8 cellular contexts compared by ENCODE assay signal in the genomic region with DNA sequence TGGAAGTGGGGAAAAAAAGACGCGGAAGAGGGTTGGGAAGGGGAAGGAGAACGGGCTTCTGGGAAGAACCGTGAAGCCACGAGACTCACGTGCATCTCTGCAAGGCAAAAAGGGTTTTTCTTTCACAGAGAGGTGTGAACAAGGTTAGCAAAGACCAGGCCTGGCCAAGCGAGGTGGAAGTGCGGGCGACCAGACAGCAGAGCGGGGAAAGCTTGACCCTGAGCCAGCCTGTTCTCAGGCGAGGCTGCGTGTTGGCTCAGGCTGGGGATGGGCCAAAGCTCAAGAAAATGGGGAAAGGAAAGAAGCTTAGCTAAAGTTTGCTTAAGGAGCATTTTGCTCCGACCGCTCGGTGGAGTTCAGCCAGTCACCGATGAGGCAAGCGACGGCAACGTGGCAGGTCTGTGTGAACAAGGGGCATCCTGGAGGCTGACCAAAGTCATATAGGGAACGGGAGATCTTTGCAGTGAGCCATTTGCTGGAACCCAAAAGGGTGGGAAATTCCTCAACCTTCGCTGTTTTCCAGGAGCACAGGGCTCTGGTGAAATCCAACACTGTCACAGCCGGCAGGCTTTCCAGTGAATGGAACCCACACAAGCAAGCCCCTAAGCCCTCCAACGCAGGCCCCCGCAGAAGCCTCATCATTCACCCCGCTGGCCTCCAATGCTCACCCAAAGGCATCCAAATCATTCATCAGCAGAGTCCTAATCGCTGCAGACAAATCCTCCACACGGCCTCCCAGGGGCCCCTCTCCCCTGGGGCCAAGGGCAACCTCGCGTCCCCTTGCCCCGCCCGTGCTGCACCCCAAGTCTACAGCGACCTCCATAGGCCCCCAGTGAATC. TPM values are rescaled to one million over a fixed set of nuclear protein-coding genes. Genes with fewer than 3 reads are reported as not detected.
DNase-seq lines count a peak whose midpoint lies in the region; ATAC-seq and TF ChIP-seq lines count a peak whose summit lies in the region.

No MANE protein-coding gene starts in this region.

- no peak for DNase-seq in Caco-2
- DNase-seq in SJCRH30: peak; percentile 53 to 69
- no peak for DNase-seq in effector memory CD4-positive, alpha-beta T cell
- DNase-seq in lung microvascular endothelial cell (ENCODE audit: low read depth in 2 of 2): peak; percentile 63 to 66
- DNase-seq in substantia nigra (lab: John Stamatoyannopoulos, UW): peak in 24 of 49 donors; percentile 14 to 55 (median 30)
- no peak for DNase-seq in SKM-1 treated with dmso at 0.1 percent for 144 hours (lab: John Stamatoyannopoulos, UW; ENCODE audit: unreplicated experiment)

- peaks cover 11% of the 10 kb centered on the region for H3K4me1 Mint-ChIP-seq in Caco-2 (ENCODE audit: low read depth, unreplicated experiment)

- H3K9me3 ChIP-seq in Caco-2: peaks cover 34% of the 10 kb centered on the region
- peaks cover 19% of the 10 kb centered on the region for H3K9me3 ChIP-seq in SJCRH30 (replicated peaks)
- no peaks in the 10 kb centered on the region for H3K9me3 ChIP-seq in effector memory CD4-positive, alpha-beta T cell (ENCODE audit: control insufficient read depth, low read length)

- H3K27ac Mint-ChIP-seq in Caco-2 (ENCODE audit: unreplicated experiment): peak overlapping the region; percentile 42

- intact Hi-C loops in Caco-2 (cut with micrococcal nuclease; ENCODE audit: unreplicated experiment): no loop called here

- H3K27me3 Mint-ChIP-seq in Caco-2 (ENCODE audit: insufficient read depth, unreplicated experiment): no peaks in the 10 kb centered on the region

- H3K4me3 ChIP-seq in Caco-2 (ENCODE audit: low read depth, low read length): peak overlapping the region; percentile 49
- peak overlapping the region; percentile 94 for H3K4me3 ChIP-seq in SJCRH30
- peak overlapping the region; percentile 83 for H3K4me3 ChIP-seq in effector memory CD4-positive, alpha-beta T cell (ENCODE audit: insufficient read depth, low read depth, low read length, poor library complexity, severe bottlenecking)

- peaks cover 20% of the 10 kb centered on the region for H3K9me3 Mint-ChIP-seq in Caco-2 (ENCODE audit: unreplicated experiment)

- CTCF ChIA-PET in Caco-2 (lab: Charles Lee): interaction anchor here (1.0 kb wide), 1 partner anchor 226 kb away, joined by 3 read pairs; the partner anchor contains the start of gene ZNF268

- no peaks in the 10 kb centered on the region for H3K36me3 ChIP-seq in Caco-2 (ENCODE audit: control insufficient read depth, insufficient read depth, low read length)
- no peaks in the 10 kb centered on the region; the same call in 1 of the 2 replicates for H3K36me3 ChIP-seq in SJCRH30
- no peaks in the 10 kb centered on the region for H3K36me3 ChIP-seq in effector memory CD4-positive, alpha-beta T cell (ENCODE audit: control insufficient read depth, insufficient read depth, low read length)

- H3K27ac ChIP-seq in SJCRH30 (peak overlapping the region; percentile 87), substantia nigra (ENCODE audit: low read depth, low read length, poor library complexity, severe bottlenecking) (peak overlapping the region; percentile 92)
- H3K27ac ChIP-seq in effector memory CD4-positive, alpha-beta T cell (ENCODE audit: insufficient read depth, low read length, poor library complexity, severe bottlenecking): peak overlapping the region; percentile 78

- H3K4me1 ChIP-seq in Caco-2: no peaks in the 10 kb centered on the region
- no peaks in the 10 kb centered on the region for H3K4me1 ChIP-seq in SJCRH30
- peaks cover 13% of the 10 kb centered on the region for H3K4me1 ChIP-seq in effector memory CD4-positive, alpha-beta T cell (ENCODE audit: control insufficient read depth, insufficient read depth, low read length, poor library complexity, severe bottlenecking)

- no peak for TF ChIP-seq CTCF in Caco-2 (IDR thresholded peaks at IDR 0.05; ENCODE audit: insufficient read depth in 1 of 2, low read depth in 1 of 2, low read length in 1 of 2, severe bottlenecking in 1 of 2, unreplicated experiment in 1 of 2)

- H3K36me3 Mint-ChIP-seq in Caco-2 (ENCODE audit: insufficient read depth, unreplicated experiment): peaks cover 37% of the 10 kb centered on the region

- H3K27me3 ChIP-seq in Caco-2 (replicated peaks; ENCODE audit: control insufficient read depth, insufficient read depth, low read length): no peaks in the 10 kb centered on the region
- H3K27me3 ChIP-seq in SJCRH30: no peaks in the 10 kb centered on the region
- H3K27me3 ChIP-seq in effector memory CD4-positive, alpha-beta T cell (replicated peaks; ENCODE audit: control insufficient read depth, insufficient read depth, low read length, poor library complexity, severe bottlenecking): no peaks in the 10 kb centered on the region

- BruUV-seq in Caco-2 (replicated peaks; lab: Mats Ljungman, UMichigan): TSS peak; percentile 57

- ATAC-seq in GM19328 (IDR thresholded peaks at IDR 0.05; ENCODE audit: unreplicated experiment): peak; percentile 15
- peak; percentile 21 for ATAC-seq in HG03469 (IDR thresholded peaks at IDR 0.05; ENCODE audit: unreplicated experiment)

- H3K4me3 Mint-ChIP-seq in Caco-2 (ENCODE audit: unreplicated experiment): peak overlapping the region; percentile 83

- POLR2A ChIA-PET in Caco-2 (lab: Charles Lee): interaction anchor here (0.9 kb wide), 1 partner anchor 125 kb away, joined by 6 read pairs; no protein-coding TSS in a partner anchor

RNA-seq across cellular contexts. Expression of gene ZNF605, which starts 0.8 kb away (rescaled TPM):
- total RNA-seq in Caco-2 (2022) (7.1 and 7.5 TPM in 2 replicates), lung microvascular endothelial cell (2.4 and 3.8 TPM in 2 replicates)
- 5.7 and 7.6 TPM in 2 replicates for total RNA-seq in SJCRH30 (2014; rRNA removed; shearing (Covaris generic))

RNA-seq across cellular contexts. Expression of gene ZNF26, which starts 30.9 kb away (rescaled TPM):
- 15.0 and 17.8 TPM in 2 replicates for total RNA-seq in Caco-2 (2022)
- total RNA-seq in SJCRH30 (2014; rRNA removed; shearing (Covaris generic)): 11.8 and 12.6 TPM in 2 replicates
- 4.6 and 9.9 TPM in 2 replicates for total RNA-seq in lung microvascular endothelial cell

Comparison
In these comparisons a context has a peak if more than half of its experiments do, and no peak if none do; other contexts are left out.
1. DNase-seq: peak in SJCRH30 (2 of 2) and lung microvascular endothelial cell (2 of 2); none in Caco-2 (0 of 2), effector memory CD4-positive, alpha-beta T cell (0 of 3) and SKM-1 treated with dmso at 0.1 percent for 144 hours (single experiment).
2. Peak in every context shown above with its lines, with median percentiles within 50 percentile points of each other: H3K4me3 ChIP-seq and H3K27ac ChIP-seq.